ENCODE assay signal across 1 cellular context in the genomic region with DNA sequence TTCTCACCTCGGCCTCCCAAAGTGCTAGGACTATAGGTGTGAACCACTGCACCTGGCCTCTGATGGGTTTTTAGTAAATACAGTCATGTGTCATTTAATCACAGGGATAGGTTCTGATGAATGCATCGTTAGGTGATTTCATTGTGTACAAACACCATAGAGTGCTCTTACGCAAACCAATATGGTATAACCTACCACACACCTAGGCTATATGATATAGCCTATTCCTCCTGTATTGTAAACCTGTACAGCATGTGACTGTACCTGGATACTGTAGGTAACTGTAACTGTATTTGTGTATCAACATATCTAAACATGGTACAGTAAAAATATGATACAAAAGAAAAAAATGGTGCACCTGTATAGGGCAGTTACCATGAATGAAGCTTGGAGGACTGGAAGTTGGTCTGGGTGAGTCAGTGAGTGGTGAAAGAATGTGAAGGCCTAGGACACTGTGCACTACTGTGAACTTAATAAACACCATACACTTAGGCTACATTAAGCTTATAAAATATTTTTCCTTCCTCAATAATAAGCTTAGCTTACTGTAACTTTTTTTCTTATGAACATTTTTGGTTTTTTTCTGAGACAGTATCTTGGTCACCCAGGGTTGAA.
A peak's percentile ranks its signal among the peaks of the same experiment; 100 is the strongest.
TF ChIP-seq lines count a peak whose summit lies in the region.

No MANE protein-coding gene starts in this region.

TF ChIP-seq in HepG2, 621 proteins besides CTCF, POLR2A, EP300 and RAD21 (continues in another document):
- no peak for TF ChIP-seq ZSCAN25 (CRISPR knock-in tag; IDR thresholded peaks at IDR 0.05)
- no peak for TF ChIP-seq MAF1 (CRISPR knock-in tag; IDR thresholded peaks at IDR 0.05; ENCODE audit: borderline replicate concordance)
- peak; percentile 13; the same call in 1 of the 2 replicates for TF ChIP-seq ZNF644 (CRISPR knock-in tag; IDR thresholded peaks at IDR 0.05; ENCODE audit: low read depth)
- no peak for TF ChIP-seq EZH2 (conservative IDR thresholded peaks at IDR 0.05; ENCODE audit: low read depth, low read length)
- TF ChIP-seq ZSCAN20 (CRISPR knock-in tag; IDR thresholded peaks at IDR 0.05; ENCODE audit: borderline replicate concordance) = no peak
- 0 out of 2 replicates have a peak, but pooled peaks have one; percentile 45 for TF ChIP-seq SSRP1 (CRISPR knock-in tag; IDR thresholded peaks at IDR 0.05)
- TF ChIP-seq, protein P1, sequence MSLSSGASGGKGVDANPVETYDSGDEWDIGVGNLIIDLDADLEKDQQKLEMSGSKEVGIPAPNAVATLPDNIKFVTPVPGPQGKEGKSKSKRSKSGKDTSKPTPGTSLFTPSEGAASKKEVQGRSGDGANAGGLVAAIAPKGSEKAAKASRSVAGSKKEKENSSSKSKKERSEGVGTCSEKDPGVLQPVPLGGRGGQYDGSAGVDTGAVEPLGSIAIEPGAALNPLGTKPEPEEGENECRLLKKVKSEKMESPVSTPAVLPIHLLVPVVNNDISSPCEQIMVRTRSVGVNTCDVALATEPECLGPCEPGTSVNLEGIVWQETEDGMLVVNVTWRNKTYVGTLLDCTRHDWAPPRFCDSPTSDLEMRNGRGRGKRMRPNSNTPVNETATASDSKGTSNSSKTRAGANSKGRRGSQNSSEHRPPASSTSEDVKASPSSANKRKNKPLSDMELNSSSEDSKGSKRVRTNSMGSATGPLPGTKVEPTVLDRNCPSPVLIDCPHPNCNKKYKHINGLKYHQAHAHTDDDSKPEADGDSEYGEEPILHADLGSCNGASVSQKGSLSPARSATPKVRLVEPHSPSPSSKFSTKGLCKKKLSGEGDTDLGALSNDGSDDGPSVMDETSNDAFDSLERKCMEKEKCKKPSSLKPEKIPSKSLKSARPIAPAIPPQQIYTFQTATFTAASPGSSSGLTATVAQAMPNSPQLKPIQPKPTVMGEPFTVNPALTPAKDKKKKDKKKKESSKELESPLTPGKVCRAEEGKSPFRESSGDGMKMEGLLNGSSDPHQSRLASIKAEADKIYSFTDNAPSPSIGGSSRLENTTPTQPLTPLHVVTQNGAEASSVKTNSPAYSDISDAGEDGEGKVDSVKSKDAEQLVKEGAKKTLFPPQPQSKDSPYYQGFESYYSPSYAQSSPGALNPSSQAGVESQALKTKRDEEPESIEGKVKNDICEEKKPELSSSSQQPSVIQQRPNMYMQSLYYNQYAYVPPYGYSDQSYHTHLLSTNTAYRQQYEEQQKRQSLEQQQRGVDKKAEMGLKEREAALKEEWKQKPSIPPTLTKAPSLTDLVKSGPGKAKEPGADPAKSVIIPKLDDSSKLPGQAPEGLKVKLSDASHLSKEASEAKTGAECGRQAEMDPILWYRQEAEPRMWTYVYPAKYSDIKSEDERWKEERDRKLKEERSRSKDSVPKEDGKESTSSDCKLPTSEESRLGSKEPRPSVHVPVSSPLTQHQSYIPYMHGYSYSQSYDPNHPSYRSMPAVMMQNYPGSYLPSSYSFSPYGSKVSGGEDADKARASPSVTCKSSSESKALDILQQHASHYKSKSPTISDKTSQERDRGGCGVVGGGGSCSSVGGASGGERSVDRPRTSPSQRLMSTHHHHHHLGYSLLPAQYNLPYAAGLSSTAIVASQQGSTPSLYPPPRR (CRISPR knock-in tag; IDR thresholded peaks at IDR 0.05; ENCODE audit: borderline replicate concordance) = no peak
- TF ChIP-seq, protein P2, sequence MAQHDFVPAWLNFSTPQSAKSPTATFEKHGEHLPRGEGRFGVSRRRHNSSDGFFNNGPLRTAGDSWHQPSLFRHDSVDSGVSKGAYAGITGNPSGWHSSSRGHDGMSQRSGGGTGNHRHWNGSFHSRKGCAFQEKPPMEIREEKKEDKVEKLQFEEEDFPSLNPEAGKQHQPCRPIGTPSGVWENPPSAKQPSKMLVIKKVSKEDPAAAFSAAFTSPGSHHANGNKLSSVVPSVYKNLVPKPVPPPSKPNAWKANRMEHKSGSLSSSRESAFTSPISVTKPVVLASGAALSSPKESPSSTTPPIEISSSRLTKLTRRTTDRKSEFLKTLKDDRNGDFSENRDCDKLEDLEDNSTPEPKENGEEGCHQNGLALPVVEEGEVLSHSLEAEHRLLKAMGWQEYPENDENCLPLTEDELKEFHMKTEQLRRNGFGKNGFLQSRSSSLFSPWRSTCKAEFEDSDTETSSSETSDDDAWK (CRISPR knock-in tag; IDR thresholded peaks at IDR 0.05) = no peak
- peak; percentile 57 for TF ChIP-seq AGO2 (optimal IDR thresholded peaks at IDR 0.05; ENCODE audit: low read depth, low read length)
- TF ChIP-seq ZNF225 (CRISPR knock-in tag; IDR thresholded peaks at IDR 0.05) = no peak
- TF ChIP-seq RFX5 (IDR thresholded peaks at IDR 0.05; ENCODE audit: low read depth, low read length) = no peak
- no peak for TF ChIP-seq MYC (CRISPR knock-in tag; IDR thresholded peaks at IDR 0.05; ENCODE audit: borderline replicate concordance)
- no peak for TF ChIP-seq RFXANK (CRISPR knock-in tag; IDR thresholded peaks at IDR 0.05)
- no peak for TF ChIP-seq TOE1 (CRISPR knock-in tag; IDR thresholded peaks at IDR 0.05)
- no peak for TF ChIP-seq RARG (CRISPR knock-in tag; IDR thresholded peaks at IDR 0.05; ENCODE audit: low read depth)
- TF ChIP-seq, protein P3, sequence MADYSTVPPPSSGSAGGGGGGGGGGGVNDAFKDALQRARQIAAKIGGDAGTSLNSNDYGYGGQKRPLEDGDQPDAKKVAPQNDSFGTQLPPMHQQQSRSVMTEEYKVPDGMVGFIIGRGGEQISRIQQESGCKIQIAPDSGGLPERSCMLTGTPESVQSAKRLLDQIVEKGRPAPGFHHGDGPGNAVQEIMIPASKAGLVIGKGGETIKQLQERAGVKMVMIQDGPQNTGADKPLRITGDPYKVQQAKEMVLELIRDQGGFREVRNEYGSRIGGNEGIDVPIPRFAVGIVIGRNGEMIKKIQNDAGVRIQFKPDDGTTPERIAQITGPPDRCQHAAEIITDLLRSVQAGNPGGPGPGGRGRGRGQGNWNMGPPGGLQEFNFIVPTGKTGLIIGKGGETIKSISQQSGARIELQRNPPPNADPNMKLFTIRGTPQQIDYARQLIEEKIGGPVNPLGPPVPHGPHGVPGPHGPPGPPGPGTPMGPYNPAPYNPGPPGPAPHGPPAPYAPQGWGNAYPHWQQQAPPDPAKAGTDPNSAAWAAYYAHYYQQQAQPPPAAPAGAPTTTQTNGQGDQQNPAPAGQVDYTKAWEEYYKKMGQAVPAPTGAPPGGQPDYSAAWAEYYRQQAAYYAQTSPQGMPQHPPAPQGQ (CRISPR knock-in tag; IDR thresholded peaks at IDR 0.05; ENCODE audit: borderline replicate concordance) = 0 out of 2 replicates have a peak, but pooled peaks have one; percentile 66
- no peak for TF ChIP-seq HNF4G (IDR thresholded peaks at IDR 0.05; ENCODE audit: borderline replicate concordance, low read depth, low read length)
- no peak for TF ChIP-seq HNF4G (CRISPR knock-in tag; IDR thresholded peaks at IDR 0.05; ENCODE audit: borderline replicate concordance, low read depth)
- TF ChIP-seq GABPA (IDR thresholded peaks at IDR 0.05; ENCODE audit: low read depth, low read length) = no peak
- 0 out of 2 replicates have a peak, but pooled peaks have one; percentile 5 for TF ChIP-seq GABPA (CRISPR knock-in tag; IDR thresholded peaks at IDR 0.05; ENCODE audit: low read depth)
- TF ChIP-seq ZNF670 (CRISPR knock-in tag; IDR thresholded peaks at IDR 0.05; ENCODE audit: borderline replicate concordance) = no peak
- TF ChIP-seq ZNF292 (CRISPR knock-in tag; IDR thresholded peaks at IDR 0.05; ENCODE audit: borderline replicate concordance, low read depth) = no peak
- TF ChIP-seq, protein P4, sequence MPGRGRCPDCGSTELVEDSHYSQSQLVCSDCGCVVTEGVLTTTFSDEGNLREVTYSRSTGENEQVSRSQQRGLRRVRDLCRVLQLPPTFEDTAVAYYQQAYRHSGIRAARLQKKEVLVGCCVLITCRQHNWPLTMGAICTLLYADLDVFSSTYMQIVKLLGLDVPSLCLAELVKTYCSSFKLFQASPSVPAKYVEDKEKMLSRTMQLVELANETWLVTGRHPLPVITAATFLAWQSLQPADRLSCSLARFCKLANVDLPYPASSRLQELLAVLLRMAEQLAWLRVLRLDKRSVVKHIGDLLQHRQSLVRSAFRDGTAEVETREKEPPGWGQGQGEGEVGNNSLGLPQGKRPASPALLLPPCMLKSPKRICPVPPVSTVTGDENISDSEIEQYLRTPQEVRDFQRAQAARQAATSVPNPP (CRISPR knock-in tag; IDR thresholded peaks at IDR 0.05) = no peak
- TF ChIP-seq, protein P5, sequence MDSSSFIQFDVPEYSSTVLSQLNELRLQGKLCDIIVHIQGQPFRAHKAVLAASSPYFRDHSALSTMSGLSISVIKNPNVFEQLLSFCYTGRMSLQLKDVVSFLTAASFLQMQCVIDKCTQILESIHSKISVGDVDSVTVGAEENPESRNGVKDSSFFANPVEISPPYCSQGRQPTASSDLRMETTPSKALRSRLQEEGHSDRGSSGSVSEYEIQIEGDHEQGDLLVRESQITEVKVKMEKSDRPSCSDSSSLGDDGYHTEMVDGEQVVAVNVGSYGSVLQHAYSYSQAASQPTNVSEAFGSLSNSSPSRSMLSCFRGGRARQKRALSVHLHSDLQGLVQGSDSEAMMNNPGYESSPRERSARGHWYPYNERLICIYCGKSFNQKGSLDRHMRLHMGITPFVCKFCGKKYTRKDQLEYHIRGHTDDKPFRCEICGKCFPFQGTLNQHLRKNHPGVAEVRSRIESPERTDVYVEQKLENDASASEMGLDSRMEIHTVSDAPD (CRISPR knock-in tag; IDR thresholded peaks at IDR 0.05) = 0 out of 2 replicates have a peak, but pooled peaks have one; percentile 50
- TF ChIP-seq, protein P6, sequence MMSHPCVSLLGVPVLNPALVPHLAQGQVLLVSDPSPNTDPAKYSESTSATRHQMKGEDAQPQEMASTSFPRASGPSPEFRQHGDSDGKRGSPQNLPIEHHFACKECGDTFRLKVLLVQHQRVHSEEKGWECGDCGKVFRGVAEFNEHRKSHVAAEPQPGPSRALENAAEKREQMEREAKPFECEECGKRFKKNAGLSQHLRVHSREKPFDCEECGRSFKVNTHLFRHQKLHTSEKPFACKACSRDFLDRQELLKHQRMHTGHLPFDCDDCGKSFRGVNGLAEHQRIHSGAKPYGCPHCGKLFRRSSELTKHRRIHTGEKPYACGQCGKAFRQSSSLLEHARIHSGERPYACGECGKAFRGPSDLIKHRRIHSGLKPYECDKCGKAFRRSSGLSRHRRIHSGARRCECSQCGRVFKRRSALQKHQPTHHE (CRISPR knock-in tag; IDR thresholded peaks at IDR 0.05; ENCODE audit: borderline replicate concordance) = no peak
- TF ChIP-seq NBN (conservative IDR thresholded peaks at IDR 0.05) = no peak
- no peak for TF ChIP-seq HNF1A (IDR thresholded peaks at IDR 0.05; ENCODE audit: low read depth)
- no peak for TF ChIP-seq HNF1A (CRISPR knock-in tag; IDR thresholded peaks at IDR 0.05; ENCODE audit: borderline replicate concordance)
- TF ChIP-seq, protein P7, sequence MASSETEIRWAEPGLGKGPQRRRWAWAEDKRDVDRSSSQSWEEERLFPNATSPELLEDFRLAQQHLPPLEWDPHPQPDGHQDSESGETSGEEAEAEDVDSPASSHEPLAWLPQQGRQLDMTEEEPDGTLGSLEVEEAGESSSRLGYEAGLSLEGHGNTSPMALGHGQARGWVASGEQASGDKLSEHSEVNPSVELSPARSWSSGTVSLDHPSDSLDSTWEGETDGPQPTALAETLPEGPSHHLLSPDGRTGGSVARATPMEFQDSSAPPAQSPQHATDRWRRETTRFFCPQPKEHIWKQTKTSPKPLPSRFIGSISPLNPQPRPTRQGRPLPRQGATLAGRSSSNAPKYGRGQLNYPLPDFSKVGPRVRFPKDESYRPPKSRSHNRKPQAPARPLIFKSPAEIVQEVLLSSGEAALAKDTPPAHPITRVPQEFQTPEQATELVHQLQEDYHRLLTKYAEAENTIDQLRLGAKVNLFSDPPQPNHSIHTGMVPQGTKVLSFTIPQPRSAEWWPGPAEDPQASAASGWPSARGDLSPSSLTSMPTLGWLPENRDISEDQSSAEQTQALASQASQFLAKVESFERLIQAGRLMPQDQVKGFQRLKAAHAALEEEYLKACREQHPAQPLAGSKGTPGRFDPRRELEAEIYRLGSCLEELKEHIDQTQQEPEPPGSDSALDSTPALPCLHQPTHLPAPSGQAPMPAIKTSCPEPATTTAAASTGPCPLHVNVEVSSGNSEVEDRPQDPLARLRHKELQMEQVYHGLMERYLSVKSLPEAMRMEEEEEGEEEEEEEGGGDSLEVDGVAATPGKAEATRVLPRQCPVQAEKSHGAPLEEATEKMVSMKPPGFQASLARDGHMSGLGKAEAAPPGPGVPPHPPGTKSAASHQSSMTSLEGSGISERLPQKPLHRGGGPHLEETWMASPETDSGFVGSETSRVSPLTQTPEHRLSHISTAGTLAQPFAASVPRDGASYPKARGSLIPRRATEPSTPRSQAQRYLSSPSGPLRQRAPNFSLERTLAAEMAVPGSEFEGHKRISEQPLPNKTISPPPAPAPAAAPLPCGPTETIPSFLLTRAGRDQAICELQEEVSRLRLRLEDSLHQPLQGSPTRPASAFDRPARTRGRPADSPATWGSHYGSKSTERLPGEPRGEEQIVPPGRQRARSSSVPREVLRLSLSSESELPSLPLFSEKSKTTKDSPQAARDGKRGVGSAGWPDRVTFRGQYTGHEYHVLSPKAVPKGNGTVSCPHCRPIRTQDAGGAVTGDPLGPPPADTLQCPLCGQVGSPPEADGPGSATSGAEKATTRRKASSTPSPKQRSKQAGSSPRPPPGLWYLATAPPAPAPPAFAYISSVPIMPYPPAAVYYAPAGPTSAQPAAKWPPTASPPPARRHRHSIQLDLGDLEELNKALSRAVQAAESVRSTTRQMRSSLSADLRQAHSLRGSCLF (CRISPR knock-in tag; IDR thresholded peaks at IDR 0.05; ENCODE audit: borderline replicate concordance) = no peak
